Comparison of ENCODE assay signal across 13 cellular contexts in the genomic region with DNA sequence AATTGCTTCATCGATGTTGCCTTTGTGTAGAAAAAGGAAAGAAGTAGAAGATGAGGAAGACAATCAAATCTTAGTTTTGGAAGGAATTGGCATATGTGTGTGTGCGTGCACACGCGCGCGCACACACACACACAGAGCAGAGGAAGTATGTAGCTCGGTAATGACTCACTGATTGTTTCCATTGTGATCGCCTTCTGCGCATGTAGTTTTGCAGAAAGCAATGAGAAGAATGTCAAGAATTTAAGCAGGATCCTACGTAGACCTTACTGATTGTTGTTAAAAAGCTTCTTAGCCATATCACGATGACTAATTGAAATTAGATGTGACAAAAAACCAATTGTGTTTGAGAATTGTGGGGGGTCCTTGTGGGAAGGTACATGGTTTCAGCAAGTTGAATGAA. TPM values are rescaled to one million over a fixed set of nuclear protein-coding genes. Genes with fewer than 3 reads are reported as not detected.
A peak's percentile ranks its signal among the peaks of the same experiment; 100 is the strongest.
DNase-seq lines count a peak whose midpoint lies in the region; ATAC-seq and TF ChIP-seq lines count a peak whose summit lies in the region.
"Had no signal": no experiment of that assay in that cellular context is flagged by ENCODE, and none has a peak within 500 bp of the region (broad histone marks: within the 10 kb centered on the region; RNA-seq: fewer than 3 reads in every experiment).

No MANE protein-coding gene starts in this region.

- 85% methylated on average over 11 of the region's 11 CpGs for WGBS in esophagus muscularis mucosa
- WGBS in mesodermal cell (ENCODE audit: insufficient coverage in 2 of 2), 2 experiments, result 56 to 67% methylated on average over 9 to 11 of the region's 11 CpGs
- WGBS in adrenal gland, 4 donors, result 82 to 87% (median 85%) methylated on average over 11 of the region's 11 CpGs

- intact Hi-C loops in PC-9 (cut with micrococcal nuclease; ENCODE audit: unreplicated experiment) (loop anchor here (1.0 to 2.0 kb wide), 5 partner anchors 19 to 238 kb away; no protein-coding TSS in a partner anchor), esophagus muscularis mucosa (cut with DNase I) (no loop called here), adrenal gland (cut with DNase I) (no loop called here)

- no peaks in the 10 kb centered on the region; the same call in 1 of the 2 replicates for H4K20me1 ChIP-seq in PC-9 (ENCODE audit: insufficient read depth)

- H3K27me3 ChIP-seq in PC-9 (ENCODE audit: insufficient read depth, low read depth) (no peaks in the 10 kb centered on the region), esophagus muscularis mucosa (no peaks in the 10 kb centered on the region), adrenal gland (no peaks in the 10 kb centered on the region)
- H3K27me3 ChIP-seq: transverse colon had no signal

- H3K9me3 ChIP-seq in PC-9 (ENCODE audit: insufficient read depth, low read depth), result 0 out of 2 replicates have a peak, but pooled peaks cover 3% of the 10 kb centered on the region
- H3K9me3 ChIP-seq in esophagus muscularis mucosa, result no peaks in the 10 kb centered on the region
- no peaks in the 10 kb centered on the region for H3K9me3 ChIP-seq in mesodermal cell (ENCODE audit: control insufficient read depth, low read length)
- H3K9me3 ChIP-seq in adrenal gland (replicated peaks in 1 of 3), result no peaks in the 10 kb centered on the region
- H3K9me3 ChIP-seq: transverse colon had no signal

- H3K79me2 ChIP-seq in PC-9 (ENCODE audit: low read depth), result 0 out of 2 replicates have a peak, but pooled peaks cover 2% of the 10 kb centered on the region

- peak overlapping the region; percentile 20 for H3K4me2 ChIP-seq in PC-9

- H3K9me2 ChIP-seq in PC-9 (ENCODE audit: insufficient read depth), result no peaks in the 10 kb centered on the region

- CTCF ChIA-PET in PC-9 (lab: Charles Lee), result interaction anchor here (0.6 to 0.7 kb wide), 2 partner anchors 92 to 850 kb away, joined by 4 to 5 read pairs; no protein-coding TSS in a partner anchor
- CTCF ChIA-PET in HEK293T (lab: Yijun Ruan, JAX), result no interaction called here

- H3K4me1 ChIP-seq in PC-9 (replicated peaks; ENCODE audit: insufficient read depth) (peaks cover 42% of the 10 kb centered on the region), esophagus muscularis mucosa (peaks cover 4 to 21% (median 9%) of the 10 kb centered on the region in 4 donors), mesodermal cell (ENCODE audit: control insufficient read depth, insufficient read depth, low read length, poor library complexity, severe bottlenecking) (peaks cover 8% of the 10 kb centered on the region), adrenal gland (replicated peaks in 1 of 2) (no peaks in the 10 kb centered on the region)
- H3K4me1 ChIP-seq: transverse colon had no signal

- TF ChIP-seq POLR2A in esophagus muscularis mucosa (IDR thresholded peaks at IDR 0.05; ENCODE audit: low read depth) (no peak), adrenal gland (IDR thresholded peaks at IDR 0.05) (no peak)

- H3F3A ChIP-seq in PC-9 (ENCODE audit: insufficient read depth, low read depth), result peaks cover 36% of the 10 kb centered on the region

- no peak for TF ChIP-seq CTCF in PC-9 (conservative IDR thresholded peaks at IDR 0.05)
- TF ChIP-seq CTCF in esophagus muscularis mucosa (IDR thresholded peaks at IDR 0.05), result no peak
- TF ChIP-seq CTCF in adrenal gland (IDR thresholded peaks at IDR 0.05), result no peak

- H2AFZ ChIP-seq in PC-9, result no peak overlapping the region

- peaks cover 23% of the 10 kb centered on the region for H3K36me3 ChIP-seq in PC-9 (ENCODE audit: low read depth)
- H3K36me3 ChIP-seq in esophagus muscularis mucosa, result no peaks in the 10 kb centered on the region
- H3K36me3 ChIP-seq in mesodermal cell (ENCODE audit: control insufficient read depth, insufficient read depth, low read length), result no peaks in the 10 kb centered on the region
- H3K36me3 ChIP-seq in adrenal gland (replicated peaks in 1 of 2), result no peaks in the 10 kb centered on the region
- H3K36me3 ChIP-seq: transverse colon had no signal

- no peak for TF ChIP-seq EP300 in esophagus muscularis mucosa (IDR thresholded peaks at IDR 0.05)

- no peak for ATAC-seq in GM18861 (IDR thresholded peaks at IDR 0.05; ENCODE audit: unreplicated experiment)
- ATAC-seq: Panc1 had no signal

- peak overlapping the region; percentile 97 for H3K27ac ChIP-seq in PC-9
- no peak overlapping the region for H3K27ac ChIP-seq in esophagus muscularis mucosa (replicated peaks in 1 of 4)
- H3K27ac ChIP-seq in mesodermal cell (ENCODE audit: low read depth, low read length, severe bottlenecking), result peak overlapping the region; percentile 63
- no peak overlapping the region for H3K27ac ChIP-seq in adrenal gland
- H3K27ac ChIP-seq: transverse colon had no signal

- peak; percentile 67 for DNase-seq in ELF-1 (ENCODE audit: low read depth, low spot score)
- DNase-seq in PC-9, result peak; percentile 66 to 97
- peak; percentile 74 for DNase-seq in esophagus muscularis mucosa (ENCODE audit: extremely low spot score)
- DNase-seq in HEK293T (ENCODE audit: extremely low spot score), result no peak
- DNase-seq in adrenal gland, result no peak
- DNase-seq in activated CD8-positive, alpha-beta memory T cell treated with anti-CD3 and anti-CD28 coated beads for 24 hours, result no peak
- DNase-seq: activated CD4-positive, alpha-beta T cell treated with anti-CD3 and anti-CD28 coated beads, Interleukin-2, amount 10 ng/mL, durations not matched to agents 7 days and 5 days; activated naive CD4-positive, alpha-beta T cell treated with anti-CD3 and anti-CD28 coated beads, Interleukin-2, amount 10 ng/mL, durations not matched to agents 7 days and 5 days; CD8-positive, alpha-beta memory T cell; transverse colon had no signal

- no TSS peak for BruUV-seq in PC-9 (replicated peaks; lab: Mats Ljungman, UMichigan)

- POLR2A ChIA-PET in PC-9 (lab: Charles Lee; ENCODE audit: unreplicated experiment) (interaction anchor here (0.5 to 1.2 kb wide), 5 partner anchors 9 to 382 kb away, joined by 3 to 24 read pairs (median 5); no protein-coding TSS in a partner anchor), HEK293T (lab: Yijun Ruan, JAX) (no interaction called here)

- H3K4me3 ChIP-seq in PC-9 (no peak overlapping the region), esophagus muscularis mucosa (no peak overlapping the region), mesodermal cell (ENCODE audit: extremely low read depth, insufficient read depth, low read length, poor library complexity, severe bottlenecking) (no peak overlapping the region), adrenal gland (no peak overlapping the region)
- H3K4me3 ChIP-seq: transverse colon had no signal

TF ChIP-seq in HEK293T, 16 proteins besides CTCF, POLR2A, EP300 and RAD21:
- TF ChIP-seq ELF4 (IDR thresholded peaks at IDR 0.05), result no peak
- no peak for TF ChIP-seq TARDBP (IDR thresholded peaks at IDR 0.05)
- TF ChIP-seq ARNT (IDR thresholded peaks at IDR 0.05), result no peak
- no peak for TF ChIP-seq BHLHE40 (IDR thresholded peaks at IDR 0.05; ENCODE audit: borderline replicate concordance)

RNA-seq across cellular contexts. Expression of gene LIMCH1, which starts 12.8 kb away (rescaled TPM):
- total RNA-seq in PC-9 (2021) (252 and 339 TPM in 2 replicates), esophagus muscularis mucosa (100 to 1,000 TPM in 1 of 4 donors, 10 to 100 TPM in 3; 49.0 to 101 (median 72.1) TPM), adrenal gland (100 to 1,000 TPM in 2 of 8 donors, 10 to 100 TPM in 6; 52.4 to 206 (median 74.6) TPM)
- 37.2 TPM for polyA plus RNA-seq in mesodermal cell (2013, experiment 1 of 2)
- polyA plus RNA-seq in mesodermal cell (2013, experiment 2 of 2), result 34.1 TPM
- polyA plus RNA-seq in adrenal gland, result 10 to 100 TPM; 28.2 to 55.9 (median 30.8) TPM
- total RNA-seq: activated CD4-positive, alpha-beta T cell treated with anti-CD3 and anti-CD28 coated beads, Interleukin-2, amount 10 ng/mL, durations not matched to agents 7 days and 5 days; CD8-positive, alpha-beta memory T cell had no signal
- polyA plus RNA-seq: CD8-positive, alpha-beta memory T cell had no signal

Comparison
In these comparisons a context has a peak if more than half of its experiments do, and no peak if none do; other contexts are left out.
1. DNase-seq: peak in ELF-1 (single experiment), PC-9 (2 of 2) and esophagus muscularis mucosa (single experiment); none in HEK293T (single experiment), adrenal gland (0 of 7) and activated CD8-positive, alpha-beta memory T cell treated with anti-CD3 and anti-CD28 coated beads for 24 hours (single experiment).
2. H3K27ac ChIP-seq: peak in PC-9 (single experiment) and mesodermal cell (single experiment); none in esophagus muscularis mucosa (0 of 4) and adrenal gland (0 of 5).